In the genomic region with DNA sequence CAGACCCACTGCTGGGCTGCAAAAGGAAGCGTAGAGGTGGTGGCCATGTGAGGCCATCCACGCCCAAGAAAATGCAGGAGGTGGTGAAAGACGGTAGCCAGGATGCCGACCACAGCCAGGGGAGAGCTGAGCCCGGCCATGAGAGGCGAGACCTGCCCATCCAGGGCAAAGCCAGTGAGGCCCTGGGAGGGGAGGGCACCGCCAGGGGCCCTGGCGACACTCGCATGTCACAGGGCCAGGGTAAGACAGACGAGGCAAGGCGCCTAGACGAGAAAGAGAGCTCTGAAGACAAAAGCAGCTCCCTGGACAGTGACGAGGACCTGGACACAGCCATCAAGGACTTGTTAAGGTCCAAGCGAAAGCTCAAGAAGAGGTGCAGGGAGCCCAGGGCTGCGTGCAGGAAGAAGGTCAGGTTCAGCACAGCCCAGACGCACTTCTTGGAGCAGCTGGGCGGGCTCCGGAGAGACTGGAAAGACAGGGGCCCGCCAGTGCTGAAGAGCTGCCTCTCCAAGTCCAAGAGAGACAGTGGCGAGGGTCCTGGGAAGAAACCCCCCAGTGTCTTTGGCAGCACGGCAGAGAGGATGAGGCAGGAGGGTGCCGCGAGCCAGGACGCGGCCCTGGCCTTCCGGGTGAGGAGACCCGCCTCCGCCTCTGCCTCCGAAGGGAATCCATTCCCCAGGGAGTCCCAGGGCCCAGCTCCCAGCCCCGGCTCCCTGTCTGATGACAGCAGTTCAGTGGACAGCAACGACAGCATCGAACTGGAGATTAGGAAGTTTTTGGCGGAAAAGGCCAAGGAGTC, we compare ENCODE assay signal across 33 cellular contexts. TPM values are rescaled to one million over a fixed set of nuclear protein-coding genes. Genes with fewer than 3 reads are reported as not detected.
"Had no signal": no experiment of that assay in that cellular context is flagged by ENCODE, and none has a peak within 500 bp of the region (broad histone marks: within the 10 kb centered on the region; RNA-seq: fewer than 3 reads in every experiment).

No MANE protein-coding gene starts in this region.

- H3K27ac ChIP-seq: left lung, lower lobe of right lung, neural progenitor cell, pancreas, prostate gland, tibial nerve, vagina had no signal

- H3K4me2 ChIP-seq: neural progenitor cell had no signal

- H3K4me1 ChIP-seq: prostate gland had no signal

- H3K27me3 ChIP-seq: neural progenitor cell, pancreas, tibial nerve, vagina had no signal

- H3K9me3 ChIP-seq: left lung, lower lobe of right lung, pancreas, prostate gland, tibial nerve, vagina had no signal

- H3K4me3 ChIP-seq: left lung, lower lobe of right lung, neural progenitor cell, pancreas, prostate gland, tibial nerve, vagina had no signal

- ATAC-seq: left colon; left lung; lower lobe of right lung; naive thymus-derived CD8-positive, alpha-beta T cell; pancreas; right cardiac atrium; sciatic nerve; stimulated activated memory B cell treated with anti-CD40 and anti-IgM and Interleukin-4, amounts not matched to agents 10 μg/mL and 1 μg/mL and 100 μg/mL, for 72 hours; stimulated activated naive CD8-positive, alpha-beta T cell treated with anti-CD3 and anti-CD28 coated beads, Interleukin-15, amount 100 ng/mL, for 72 hours had no signal

- H3K27ac Mint-ChIP-seq: naive thymus-derived CD8-positive, alpha-beta T cell; nephron progenitor cell; neural progenitor cell; stimulated activated memory B cell treated with anti-CD40 and anti-IgM and Interleukin-4, amounts not matched to agents 10 μg/mL and 1 μg/mL and 100 μg/mL, for 72 hours; stimulated activated naive CD8-positive, alpha-beta T cell treated with anti-CD3 and anti-CD28 coated beads, Interleukin-15, amount 100 ng/mL, for 72 hours; type B pancreatic cell had no signal

- H3K36me3 ChIP-seq: neural progenitor cell, prostate gland had no signal

- H3K4me3 Mint-ChIP-seq: naive thymus-derived CD8-positive, alpha-beta T cell; nephron progenitor cell; neural progenitor cell; stimulated activated memory B cell treated with anti-CD40 and anti-IgM and Interleukin-4, amounts not matched to agents 10 μg/mL and 1 μg/mL and 100 μg/mL, for 72 hours; stimulated activated naive CD8-positive, alpha-beta T cell treated with anti-CD3 and anti-CD28 coated beads, Interleukin-15, amount 100 ng/mL, for 72 hours; type B pancreatic cell had no signal

- H2AFZ ChIP-seq: neural progenitor cell had no signal

- DNase-seq: hypothalamus; islet precursor cell; kidney glomerular epithelial cell; left colon; mammary epithelial cell; mesenchymal stem cell; nephron progenitor cell; retina; small intestine; stimulated activated CD4-positive, alpha-beta T cell treated with anti-CD3 and anti-CD28 coated beads, Interleukin-1b, Interleukin-23, amount 100 ng/mL, for 48 hours; stimulated activated CD4-positive, alpha-beta T cell treated with anti-CD3 and anti-CD28 coated beads, Interleukin-2, amount 100 ng/mL, for 48 hours; stimulated activated CD4-positive, alpha-beta T cell treated with anti-CD3 and anti-CD28 coated beads, Interleukin-4, amount 100 ng/mL, for 4 hours; stimulated activated CD8-positive, alpha-beta memory T cell treated with anti-CD3 and anti-CD28 coated beads, Interleukin-4, amount 100 ng/mL, for 48 hours; stimulated activated naive CD4-positive, alpha-beta T cell treated with Interleukin-2 at 50 U/mL for 16 hours; stimulated activated naive CD8-positive, alpha-beta T cell treated with anti-CD3 and anti-CD28 coated beads, Interleukin-15, amount 100 ng/mL, for 72 hours; substantia nigra had no signal

- H3K36me3 Mint-ChIP-seq: naive thymus-derived CD8-positive, alpha-beta T cell; type B pancreatic cell had no signal

- H3K9me3 Mint-ChIP-seq: naive thymus-derived CD8-positive, alpha-beta T cell; nephron progenitor cell; neural progenitor cell; stimulated activated memory B cell treated with anti-CD40 and anti-IgM and Interleukin-4, amounts not matched to agents 10 μg/mL and 1 μg/mL and 100 μg/mL, for 72 hours; stimulated activated naive CD8-positive, alpha-beta T cell treated with anti-CD3 and anti-CD28 coated beads, Interleukin-15, amount 100 ng/mL, for 72 hours; type B pancreatic cell had no signal

- H3K27me3 Mint-ChIP-seq: type B pancreatic cell had no signal

- H3K4me1 Mint-ChIP-seq: stimulated activated memory B cell treated with anti-CD40 and anti-IgM and Interleukin-4, amounts not matched to agents 10 μg/mL and 1 μg/mL and 100 μg/mL, for 72 hours; stimulated activated naive CD8-positive, alpha-beta T cell treated with anti-CD3 and anti-CD28 coated beads, Interleukin-15, amount 100 ng/mL, for 72 hours had no signal

RNA-seq across cellular contexts. Expression of gene PPP1R26, which starts 6.9 kb away (rescaled TPM):
- polyA plus RNA-seq: naive thymus-derived CD8-positive, alpha-beta T cell had no signal

RNA-seq across cellular contexts. Expression of gene LCN1, which starts 34.8 kb away (rescaled TPM):
- total RNA-seq: left colon; left lung; liver; lower lobe of right lung; mammary epithelial cell; mucosa of gallbladder; naive thymus-derived CD8-positive, alpha-beta T cell; omental fat pad; pancreas; prostate gland; sciatic nerve; temporal lobe; tibial nerve; ureter; vagina had no signal
- polyA plus RNA-seq: liver; mammary epithelial cell; naive thymus-derived CD8-positive, alpha-beta T cell; pancreas; right cardiac atrium; small intestine had no signal

RNA-seq across cellular contexts. Expression of gene OBP2A, which starts 59.5 kb away (rescaled TPM):
- total RNA-seq: left colon; left lung; liver; lower lobe of right lung; mammary epithelial cell; mucosa of gallbladder; naive thymus-derived CD8-positive, alpha-beta T cell; omental fat pad; pancreas; right cardiac atrium; sciatic nerve; temporal lobe; tibial nerve; ureter; vagina had no signal
- polyA plus RNA-seq: liver; mammary epithelial cell; naive thymus-derived CD8-positive, alpha-beta T cell; pancreas; right cardiac atrium; small intestine had no signal
